In genomic region chr5:136015966-136016365, GRCh38 we compare ENCODE assay signal across 21 cellular contexts. TPM values are rescaled to one million over a fixed set of nuclear protein-coding genes. Genes with fewer than 3 reads are reported as not detected.
"Had no signal": no experiment of that assay in that cellular context is flagged by ENCODE, and none has a peak within 500 bp of the region (broad histone marks: within the 10 kb centered on the region; RNA-seq: fewer than 3 reads in every experiment).

No MANE protein-coding gene starts in this region.

- DNase-seq: activated B cell treated with CpG ODN at 0.5 μM for 24 hours; activated CD4-positive, alpha-beta memory T cell treated with anti-CD3 and anti-CD28 coated beads, Interleukin-2, amount 10 ng/mL, durations not matched to agents 7 days and 5 days; activated CD4-positive, alpha-beta T cell treated with anti-CD3 and anti-CD28 coated beads for 48 hours; activated CD8-positive, alpha-beta memory T cell treated with anti-CD3 and anti-CD28 coated beads, Interleukin-2, amount 10 ng/mL, durations not matched to agents 7 days and 5 days; activated naive CD4-positive, alpha-beta T cell treated with Interleukin-2 at 50 U/mL for 16 hours; activated naive CD8-positive, alpha-beta T cell treated with anti-CD3 and anti-CD28 coated beads, Interleukin-2, amount 10 ng/mL, durations not matched to agents 7 days and 5 days; activated T-cell treated with anti-CD3 and anti-CD28 coated beads, Interleukin-2, amount 50 U/mL, for 24 hours; brain microvascular endothelial cell; central memory CD4-positive, alpha-beta T cell; colonic mucosa; heart left ventricle; kidney glomerular epithelial cell; left ventricle myocardium inferior; mammary epithelial cell; occipital lobe; T-helper 1 cell; T-helper 9 cell; upper lobe of left lung had no signal

- H3K4me3 ChIP-seq: colonic mucosa, gastroesophageal sphincter, heart left ventricle, left ventricle myocardium inferior, suprapubic skin, upper lobe of left lung had no signal

- H3K27me3 ChIP-seq: brain microvascular endothelial cell, colonic mucosa, gastroesophageal sphincter, heart left ventricle, suprapubic skin, upper lobe of left lung had no signal

- H3K27ac ChIP-seq: colonic mucosa, left ventricle myocardium inferior, suprapubic skin, upper lobe of left lung had no signal

- H3K36me3 ChIP-seq: brain microvascular endothelial cell, colonic mucosa, gastroesophageal sphincter, heart left ventricle, left ventricle myocardium inferior, suprapubic skin, upper lobe of left lung had no signal

- H3K4me1 ChIP-seq: colonic mucosa had no signal

- ATAC-seq: activated CD8-positive, alpha-beta memory T cell treated with anti-CD3 and anti-CD28 coated beads, Interleukin-2, amount 10 ng/mL, durations not matched to agents 7 days and 5 days; gastroesophageal sphincter; heart left ventricle had no signal

- H3K9me3 ChIP-seq: colonic mucosa, gastroesophageal sphincter, heart left ventricle, left ventricle myocardium inferior, suprapubic skin, upper lobe of left lung had no signal

RNA-seq across cellular contexts. Expression of gene TGFBI, which starts 12.8 kb away (rescaled TPM):
- total RNA-seq: activated CD4-positive, alpha-beta memory T cell treated with anti-CD3 and anti-CD28 coated beads, Interleukin-2, amount 10 ng/mL, durations not matched to agents 7 days and 5 days; activated T-helper 2 cell treated with anti-CD3 and anti-CD28 coated beads, Interferon-gamma antibody, Interleukin-2, Interleukin-4, amounts not matched to agents 10 μg/mL and 5 μg/mL and 100 μg/mL, durations not matched to agents 14 hours and 24 hours and 36 hours had no signal
